In genomic region chr7:2524808-2525140, GRCh38 we compare ENCODE assay signal across 17 cellular contexts. TPM values are rescaled to one million over a fixed set of nuclear protein-coding genes. Genes with fewer than 3 reads are reported as not detected.
A peak's percentile ranks its signal among the peaks of the same experiment; 100 is the strongest.
DNase-seq lines count a peak whose midpoint lies in the region; ATAC-seq and TF ChIP-seq lines count a peak whose summit lies in the region.
"Had no signal": no experiment of that assay in that cellular context is flagged by ENCODE, and none has a peak within 500 bp of the region (broad histone marks: within the 10 kb centered on the region; RNA-seq: fewer than 3 reads in every experiment).

No MANE protein-coding gene starts in this region.

- peaks cover 69% of the 10 kb centered on the region for H3K79me2 ChIP-seq in neural progenitor cell (ENCODE audit: low read depth)

- no peaks in the 10 kb centered on the region for H3K9me3 Mint-ChIP-seq in neural progenitor cell
- H3K9me3 Mint-ChIP-seq in chondrocyte (ENCODE audit: low read depth): no peaks in the 10 kb centered on the region
- H3K9me3 Mint-ChIP-seq: activated B cell treated with CpG ODN at 0.5 μM for 24 hours; CD4-positive, alpha-beta memory T cell; stimulated activated effector memory CD8-positive, alpha-beta T cell treated with anti-CD3 and anti-CD28 coated beads, Interleukin-12 subunit alpha, Interleukin-12 subunit beta, amount 100 ng/mL, for 72 hours had no signal

- DNase-seq in neural progenitor cell (ENCODE audit: low spot score) (peak; percentile 93), SHP77 treated with DMSO at 0.1 percent for 48 hours (lab: John Stamatoyannopoulos, UW) (no peak), chondrocyte (ENCODE audit: low spot score) (no peak)
- DNase-seq: activated B cell treated with CpG ODN at 0.5 μM for 24 hours; effector CD4-positive, alpha-beta T cell; NCI-H524; ovary had no signal

- H3K4me1 Mint-ChIP-seq in neural progenitor cell (peaks cover 48% of the 10 kb centered on the region), chondrocyte (ENCODE audit: low read depth) (peaks cover 65% of the 10 kb centered on the region)

- H3K27me3 Mint-ChIP-seq in neural progenitor cell (ENCODE audit: insufficient read depth, low read depth) (peaks cover 13% of the 10 kb centered on the region), chondrocyte (ENCODE audit: low read depth) (no peaks in the 10 kb centered on the region)
- H3K27me3 Mint-ChIP-seq: activated B cell treated with CpG ODN at 0.5 μM for 24 hours; CD4-positive, alpha-beta memory T cell had no signal

- H3K36me3 Mint-ChIP-seq in neural progenitor cell: peaks cover 7% of the 10 kb centered on the region
- H3K36me3 Mint-ChIP-seq in chondrocyte (ENCODE audit: low read depth): peaks cover 3% of the 10 kb centered on the region

- H3K9ac ChIP-seq in BLaER1 treated with 17β-estradiol and CSF1 and Interleukin-3, amounts not matched to agents 10 nM and 100 nM: peak overlapping the region in 10 of 11 experiments; percentile 26 to 83 (median 52); a peak in 10 of 22 replicates
- peak overlapping the region; percentile 54 to 65 for H3K9ac ChIP-seq in duodenal mucosa (ENCODE audit: low read depth in 1 of 2, low read length in 2 of 2)
- no peak overlapping the region for H3K9ac ChIP-seq in neural progenitor cell

- peaks cover 20 to 49% (median 30%) of the 10 kb centered on the region in 11 experiments for H3K36me3 ChIP-seq in BLaER1 treated with 17β-estradiol and CSF1 and Interleukin-3, amounts not matched to agents 10 nM and 100 nM
- H3K36me3 ChIP-seq in HEK293 (ENCODE audit: control insufficient read depth in 2 of 2, insufficient read depth in 1 of 2, low read length in 2 of 2): no peaks in the 10 kb centered on the region
- peaks cover 24 to 34% of the 10 kb centered on the region in 2 donors for H3K36me3 ChIP-seq in duodenal mucosa (ENCODE audit: control insufficient read depth in 1 of 2, insufficient read depth in 2 of 2, low read length in 2 of 2)
- no peaks in the 10 kb centered on the region for H3K36me3 ChIP-seq in neural progenitor cell
- H3K36me3 ChIP-seq: ovary had no signal

- CTCF ChIA-PET in HEK293 (lab: Yijun Ruan, JAX): no interaction called here

- no peak for TF ChIP-seq CTCF in HEK293 (tag by site-specific recombination; IDR thresholded peaks at IDR 0.05)
- no peak for TF ChIP-seq CTCF in neural progenitor cell (IDR thresholded peaks at IDR 0.05)
- no peak for TF ChIP-seq CTCF in chondrocyte (IDR thresholded peaks at IDR 0.05)

- H4K20me1 ChIP-seq in BLaER1 treated with 17β-estradiol and CSF1 and Interleukin-3, amounts not matched to agents 10 nM and 100 nM: peaks cover 0 to 97% (median 87%) of the 10 kb centered on the region in 11 experiments; a peak in 19 of 22 replicates
- H4K20me1 ChIP-seq in neural progenitor cell (ENCODE audit: low read depth): peaks cover 97% of the 10 kb centered on the region

- H3K27ac Mint-ChIP-seq in neural progenitor cell (no peak overlapping the region), chondrocyte (ENCODE audit: unreplicated experiment) (no peak overlapping the region)
- H3K27ac Mint-ChIP-seq: activated B cell treated with CpG ODN at 0.5 μM for 24 hours; stimulated activated effector memory CD8-positive, alpha-beta T cell treated with anti-CD3 and anti-CD28 coated beads, Interleukin-12 subunit alpha, Interleukin-12 subunit beta, amount 100 ng/mL, for 72 hours had no signal

- POLR2A ChIA-PET in HEK293 (lab: Yijun Ruan, JAX): no interaction called here

- peaks cover 74% of the 10 kb centered on the region for H3F3A ChIP-seq in neural progenitor cell (ENCODE audit: low read depth)

- peaks cover 84 to 94% (median 91%) of the 10 kb centered on the region in 10 experiments for H3K4me1 ChIP-seq in BLaER1 treated with 17β-estradiol and CSF1 and Interleukin-3, amounts not matched to agents 10 nM and 100 nM
- H3K4me1 ChIP-seq in HEK293 (ENCODE audit: control insufficient read depth, insufficient read depth, low read length) (peaks cover 11% of the 10 kb centered on the region), duodenal mucosa (ENCODE audit: control insufficient read depth in 1 of 2, insufficient read depth in 2 of 2, low read length in 2 of 2) (peaks cover 83 to 85% of the 10 kb centered on the region in 2 donors), neural progenitor cell (peaks cover 44% of the 10 kb centered on the region)

- ATAC-seq in HG03520 (IDR thresholded peaks at IDR 0.05; ENCODE audit: unreplicated experiment): no peak
- no peak for ATAC-seq in GM19452 (IDR thresholded peaks at IDR 0.05; ENCODE audit: unreplicated experiment)
- ATAC-seq: gastroesophageal sphincter; stimulated activated effector memory CD8-positive, alpha-beta T cell treated with anti-CD3 and anti-CD28 coated beads, Interleukin-12 subunit alpha, Interleukin-12 subunit beta, amount 100 ng/mL, for 72 hours had no signal

- peak overlapping the region in 7 of 11 experiments; percentile 1 to 80 (median 29); a peak in 10 of 22 replicates for H3K27ac ChIP-seq in BLaER1 treated with 17β-estradiol and CSF1 and Interleukin-3, amounts not matched to agents 10 nM and 100 nM
- H3K27ac ChIP-seq in HEK293 (ENCODE audit: extremely low read depth, low read depth, low read length) (no peak overlapping the region), duodenal mucosa (ENCODE audit: low read depth, low read length) (peak overlapping the region; percentile 96), neural progenitor cell (peak overlapping the region; percentile 68)
- H3K27ac ChIP-seq: ovary had no signal

- peak overlapping the region in 3 of 10 experiments; percentile 71 to 80 (median 79); a peak in 3 of 20 replicates for H3K4me3 ChIP-seq in BLaER1 treated with 17β-estradiol and CSF1 and Interleukin-3, amounts not matched to agents 10 nM and 100 nM
- H3K4me3 ChIP-seq in HEK293 (ENCODE audit: low read depth, low read length): no peak overlapping the region
- H3K4me3 ChIP-seq in duodenal mucosa (ENCODE audit: low read depth in 1 of 2, low read length in 2 of 2): peak overlapping the region in 1 of 2 donors; percentile 47
- H3K4me3 ChIP-seq in neural progenitor cell: peak overlapping the region; percentile 74
- H3K4me3 ChIP-seq: ovary had no signal

- H3K4me3 Mint-ChIP-seq in neural progenitor cell (no peak overlapping the region), chondrocyte (ENCODE audit: unreplicated experiment) (no peak overlapping the region)
- H3K4me3 Mint-ChIP-seq: activated B cell treated with CpG ODN at 0.5 μM for 24 hours had no signal

- no peaks in the 10 kb centered on the region for H3K27me3 ChIP-seq in BLaER1 treated with 17β-estradiol and CSF1 and Interleukin-3, amounts not matched to agents 10 nM and 100 nM
- H3K27me3 ChIP-seq in duodenal mucosa (ENCODE audit: control insufficient read depth in 1 of 2, insufficient read depth in 2 of 2, low read length in 2 of 2) (no peaks in the 10 kb centered on the region), neural progenitor cell (no peaks in the 10 kb centered on the region)
- H3K27me3 ChIP-seq: ovary had no signal

- peak overlapping the region; percentile 85 to 100 (median 96) for H3K4me2 ChIP-seq in BLaER1 treated with 17β-estradiol and CSF1 and Interleukin-3, amounts not matched to agents 10 nM and 100 nM
- H3K4me2 ChIP-seq in neural progenitor cell: peak overlapping the region; percentile 90

- H3K9me3 ChIP-seq in BLaER1 treated with 17β-estradiol and CSF1 and Interleukin-3, amounts not matched to agents 10 nM and 100 nM (replicated peaks in 1 of 11): no peaks in the 10 kb centered on the region
- H3K9me3 ChIP-seq in HEK293 (ENCODE audit: control insufficient read depth, insufficient read depth, low read depth, low read length) (no peaks in the 10 kb centered on the region), duodenal mucosa (ENCODE audit: control insufficient read depth in 1 of 2, low read length in 2 of 2) (no peaks in the 10 kb centered on the region), neural progenitor cell (ENCODE audit: low read depth) (no peaks in the 10 kb centered on the region)
- H3K9me3 ChIP-seq: gastroesophageal sphincter, ovary had no signal

- no peak overlapping the region for H2AFZ ChIP-seq in neural progenitor cell (replicated peaks)

TF ChIP-seq in HEK293, 187 proteins besides CTCF, POLR2A, EP300 and RAD21 (continues in another document):
- TF ChIP-seq ZNF610 (tag by site-specific recombination; IDR thresholded peaks at IDR 0.05; ENCODE audit: borderline replicate concordance): no peak
- TF ChIP-seq ELK4 (IDR thresholded peaks at IDR 0.05; ENCODE audit: borderline replicate concordance, low read depth, low read length): no peak
- TF ChIP-seq SCRT1 (tag by site-specific recombination; IDR thresholded peaks at IDR 0.05; ENCODE audit: borderline replicate concordance): 0 out of 2 replicates have a peak, but pooled peaks have one; percentile 12
- TF ChIP-seq ZNF114 (tag by site-specific recombination; IDR thresholded peaks at IDR 0.05): no peak
- no peak for TF ChIP-seq ZNF121 (tag by site-specific recombination; IDR thresholded peaks at IDR 0.05)
- TF ChIP-seq KLF8 (tag by site-specific recombination; IDR thresholded peaks at IDR 0.05): 0 out of 2 replicates have a peak, but pooled peaks have one; percentile 20
- no peak for TF ChIP-seq ZNF16 (tag by site-specific recombination; IDR thresholded peaks at IDR 0.05; ENCODE audit: low read depth)

RNA-seq across cellular contexts. Expression of gene LFNG, which starts 5.2 kb away (rescaled TPM):
- total RNA-seq in neural progenitor cell (ENCODE audit: low replicate concordance) (58.0 and 177 TPM in 2 replicates), chondrocyte (36.7 to 39.9 TPM (median 39.9 TPM) in 3 replicates)

RNA-seq across cellular contexts. Expression of gene BRAT1, which starts 30.6 kb away (rescaled TPM):
- total RNA-seq in neural progenitor cell (ENCODE audit: low replicate concordance) (9.3 and 52.2 TPM in 2 replicates), chondrocyte (19.6 to 30.6 TPM (median 21.0 TPM) in 3 replicates)

RNA-seq across cellular contexts. Expression of gene IQCE, which starts 34.0 kb away (rescaled TPM):
- total RNA-seq in neural progenitor cell (ENCODE audit: low replicate concordance) (4.6 and 10.1 TPM in 2 replicates), chondrocyte (9.3 to 20.2 TPM (median 10.0 TPM) in 3 replicates)

RNA-seq across cellular contexts. Expression of gene GRIFIN, which starts 48.6 kb away (rescaled TPM):
- total RNA-seq in neural progenitor cell (ENCODE audit: low replicate concordance) (not detected in 2 replicates), chondrocyte (not detected in 3 replicates)
- total RNA-seq: activated B cell treated with CpG ODN at 0.5 μM for 24 hours; CD4-positive, alpha-beta memory T cell; gastroesophageal sphincter; left ventricle myocardium superior; ovary; SK-MEL-5 had no signal
